27 cellular contexts compared by ENCODE assay signal in the genomic region with DNA sequence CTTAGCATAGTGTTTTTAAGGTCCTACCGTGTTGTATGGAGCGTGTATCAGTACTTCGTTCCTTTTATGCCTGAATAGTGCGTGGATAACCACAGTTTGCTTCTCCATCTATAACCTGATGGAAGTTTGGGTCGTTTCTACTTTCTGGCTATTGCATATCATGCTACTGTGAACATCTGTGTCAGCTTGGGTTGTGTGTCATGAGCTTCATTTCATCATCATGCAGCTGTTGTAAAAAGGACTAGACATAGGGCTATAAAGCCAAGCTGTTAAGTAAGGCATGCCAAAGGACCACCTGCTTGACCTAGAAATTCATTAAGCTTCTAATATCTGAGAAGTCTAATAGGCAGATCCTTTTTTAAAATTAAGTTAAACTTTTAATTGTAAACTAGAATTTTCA. TPM values are rescaled to one million over a fixed set of nuclear protein-coding genes. Genes with fewer than 3 reads are reported as not detected.
DNase-seq lines count a peak whose midpoint lies in the region; FAIRE-seq and TF ChIP-seq lines count a peak whose summit lies in the region.
"Had no signal": no experiment of that assay in that cellular context is flagged by ENCODE, and none has a peak within 500 bp of the region (broad histone marks: within the 10 kb centered on the region; RNA-seq: fewer than 3 reads in every experiment).

No MANE protein-coding gene starts in this region.

- H3K4me1 Mint-ChIP-seq in activated CD4-positive, alpha-beta memory T cell treated with anti-CD3 and anti-CD28 coated beads for 36 hours (ENCODE audit: low read depth), result peaks cover 49% of the 10 kb centered on the region

- H3K27me3 Mint-ChIP-seq in activated CD4-positive, alpha-beta memory T cell treated with anti-CD3 and anti-CD28 coated beads for 36 hours, result no peaks in the 10 kb centered on the region
- H3K27me3 Mint-ChIP-seq: activated CD4-positive, alpha-beta T cell treated with anti-CD3 and anti-CD28 coated beads, Interleukin-2, amount 10 ng/mL, durations not matched to agents 24 days and 14 days; activated naive CD8-positive, alpha-beta T cell treated with anti-CD3 and anti-CD28 coated beads, Interleukin-2, amount 50 U/mL, for 24 hours; B cell; CD8-positive, alpha-beta memory T cell had no signal

- H3K4me3 ChIP-seq in Karpas-422 (ENCODE audit: low read length), result no peak overlapping the region
- no peak overlapping the region for H3K4me3 ChIP-seq in SJCRH30
- H3K4me3 ChIP-seq in mesenchymal stem cell (ENCODE audit: insufficient read depth in 1 of 2, low read depth in 1 of 2, low read length in 2 of 2), result no peak overlapping the region
- H3K4me3 ChIP-seq: upper lobe of right lung had no signal

- CTCF ChIA-PET in activated CD4-positive, alpha-beta memory T cell treated with anti-CD3 and anti-CD28 coated beads for 36 hours (lab: Charles Lee), result interaction anchor here (0.6 kb wide), 1 partner anchor 10 kb away, joined by 3 read pairs; no protein-coding TSS in a partner anchor

- H3K36me3 ChIP-seq in Karpas-422 (ENCODE audit: insufficient read depth, low read length), result no peaks in the 10 kb centered on the region
- peaks cover 11% of the 10 kb centered on the region; the same call in 1 of the 2 replicates for H3K36me3 ChIP-seq in SJCRH30
- H3K36me3 ChIP-seq in mesenchymal stem cell (ENCODE audit: control insufficient read depth in 1 of 2, insufficient read depth in 2 of 2, low read depth in 1 of 2, low read length in 2 of 2), result peaks cover 0 to 4% of the 10 kb centered on the region in 2 experiments
- H3K36me3 ChIP-seq: upper lobe of right lung had no signal

- peak overlapping the region; percentile 41 for H3K4me2 ChIP-seq in Karpas-422 (ENCODE audit: low read depth, low read length, poor library complexity, severe bottlenecking)
- no peak overlapping the region for H3K4me2 ChIP-seq in mesenchymal stem cell (ENCODE audit: low read length, poor library complexity, severe bottlenecking)

- H3K9me3 ChIP-seq in Karpas-422 (ENCODE audit: low read length), result no peaks in the 10 kb centered on the region
- H3K9me3 ChIP-seq in SJCRH30 (replicated peaks), result no peaks in the 10 kb centered on the region
- no peaks in the 10 kb centered on the region for H3K9me3 ChIP-seq in mesenchymal stem cell (ENCODE audit: control insufficient read depth, low read length)
- H3K9me3 ChIP-seq: upper lobe of right lung had no signal

- H2BK12ac ChIP-seq in mesenchymal stem cell (ENCODE audit: low read length in 2 of 2), result no peak overlapping the region

- H3K9me3 Mint-ChIP-seq in activated CD4-positive, alpha-beta memory T cell treated with anti-CD3 and anti-CD28 coated beads for 36 hours, result no peaks in the 10 kb centered on the region
- H3K9me3 Mint-ChIP-seq: activated CD4-positive, alpha-beta T cell treated with anti-CD3 and anti-CD28 coated beads, Interleukin-2, amount 10 ng/mL, durations not matched to agents 24 days and 14 days; activated naive CD8-positive, alpha-beta T cell treated with anti-CD3 and anti-CD28 coated beads, Interleukin-2, amount 50 U/mL, for 24 hours; activated T-cell treated with anti-CD3 and anti-CD28 coated beads, Interleukin-2, amount 50 U/mL, for 24 hours; CD8-positive, alpha-beta memory T cell; natural killer cell had no signal

- no peaks in the 10 kb centered on the region for H3K79me1 ChIP-seq in mesenchymal stem cell (replicated peaks; ENCODE audit: low read length, poor library complexity, severe bottlenecking)

- no peak overlapping the region for H2AK5ac ChIP-seq in mesenchymal stem cell (ENCODE audit: low read length, severe bottlenecking)

- H3K36me3 Mint-ChIP-seq in activated CD4-positive, alpha-beta memory T cell treated with anti-CD3 and anti-CD28 coated beads for 36 hours, result no peaks in the 10 kb centered on the region
- H3K36me3 Mint-ChIP-seq: natural killer cell had no signal

- H3K14ac ChIP-seq in mesenchymal stem cell (ENCODE audit: low read length in 2 of 2), result no peak overlapping the region

- H3K4me3 Mint-ChIP-seq in activated CD4-positive, alpha-beta memory T cell treated with anti-CD3 and anti-CD28 coated beads for 36 hours, result no peak overlapping the region
- H3K4me3 Mint-ChIP-seq: activated naive CD8-positive, alpha-beta T cell treated with anti-CD3 and anti-CD28 coated beads, Interleukin-2, amount 50 U/mL, for 24 hours; activated T-cell treated with anti-CD3 and anti-CD28 coated beads, Interleukin-2, amount 50 U/mL, for 24 hours; B cell; natural killer cell had no signal

- no peak for TF ChIP-seq POLR2A in GM12891 (IDR thresholded peaks at IDR 0.05; ENCODE audit: low read depth, low read length)

- no peak overlapping the region for H3K23ac ChIP-seq in mesenchymal stem cell (ENCODE audit: low read length in 2 of 2)

- no peak overlapping the region for H3K18ac ChIP-seq in mesenchymal stem cell (ENCODE audit: low read depth in 1 of 2, low read length in 2 of 2)

- no peak overlapping the region for H3K27ac ChIP-seq in Karpas-422 (ENCODE audit: low read length)
- peak overlapping the region; percentile 42 for H3K27ac ChIP-seq in SJCRH30
- H3K27ac ChIP-seq in mesenchymal stem cell (ENCODE audit: low read length, poor library complexity, severe bottlenecking), result no peak overlapping the region
- H3K27ac ChIP-seq: upper lobe of right lung had no signal

- H4K20me1 ChIP-seq in Karpas-422 (ENCODE audit: insufficient read depth, low read depth, low read length), result peaks cover 4% of the 10 kb centered on the region; the same call in 1 of the 2 replicates

- no peak overlapping the region for H2BK5ac ChIP-seq in mesenchymal stem cell (ENCODE audit: low read depth, low read length, poor library complexity, severe bottlenecking)

- H3K4ac ChIP-seq in mesenchymal stem cell (ENCODE audit: low read depth in 1 of 2, low read length in 2 of 2), result no peak overlapping the region

- no peak overlapping the region for H2BK120ac ChIP-seq in mesenchymal stem cell (ENCODE audit: low read depth, low read length)

- H2AFZ ChIP-seq in Karpas-422 (ENCODE audit: low read length), result no peak overlapping the region
- no peak overlapping the region for H2AFZ ChIP-seq in mesenchymal stem cell (ENCODE audit: low read depth, low read length)

- H3K9ac ChIP-seq in Karpas-422 (ENCODE audit: low read length) (no peak overlapping the region), mesenchymal stem cell (ENCODE audit: low read length) (no peak overlapping the region)

- H3K27ac Mint-ChIP-seq in activated CD4-positive, alpha-beta memory T cell treated with anti-CD3 and anti-CD28 coated beads for 36 hours, result no peak overlapping the region
- H3K27ac Mint-ChIP-seq: activated CD4-positive, alpha-beta T cell treated with anti-CD3 and anti-CD28 coated beads, Interleukin-2, amount 10 ng/mL, durations not matched to agents 24 days and 14 days; B cell had no signal

- FAIRE-seq in GM12891 (lab: Jason Lieb, UNC), result no peak
- FAIRE-seq: HepG2 had no signal

- H3K4me1 ChIP-seq in Karpas-422 (ENCODE audit: low read length), result peaks cover 22% of the 10 kb centered on the region
- H3K4me1 ChIP-seq in SJCRH30, result peaks cover 19% of the 10 kb centered on the region
- peaks cover 19% of the 10 kb centered on the region for H3K4me1 ChIP-seq in mesenchymal stem cell (ENCODE audit: control insufficient read depth, insufficient read depth, low read depth, low read length)

- H3K79me2 ChIP-seq in Karpas-422 (ENCODE audit: low read length), result peaks cover 97% of the 10 kb centered on the region

- no peak overlapping the region for H4K91ac ChIP-seq in mesenchymal stem cell (ENCODE audit: low read length)

- no peak overlapping the region for H2BK15ac ChIP-seq in mesenchymal stem cell (ENCODE audit: low read depth, poor library complexity, severe bottlenecking)

- WGBS in mesenchymal stem cell, result 91% methylated on average over 5 of the region's 5 CpGs

- POLR2A ChIA-PET in activated CD4-positive, alpha-beta memory T cell treated with anti-CD3 and anti-CD28 coated beads for 36 hours (lab: Charles Lee), result no interaction called here

- H4K8ac ChIP-seq in mesenchymal stem cell (ENCODE audit: low read length), result no peak overlapping the region

- DNase-seq in GF-D8 (lab: John Stamatoyannopoulos, UW) (peak; percentile 35), Karpas-422 (no peak), SJCRH30 (peak; percentile 22 to 72), mesenchymal stem cell (peak; percentile 59), kidney glomerular epithelial cell (lab: John Stamatoyannopoulos, UW) (no peak), GM12891 (ENCODE audit: insufficient read length, low spot score) (no peak)
- no peak for DNase-seq in effector CD8-positive, alpha-beta T cell (lab: John Stamatoyannopoulos, UW)
- no peak for DNase-seq in activated CD4-positive, alpha-beta memory T cell treated with anti-CD3 and anti-CD28 coated beads for 36 hours
- DNase-seq: activated CD4-positive, alpha-beta T cell treated with anti-CD3 and anti-CD28 coated beads, Interleukin-2, amount 10 ng/mL, durations not matched to agents 24 days and 14 days; activated naive CD8-positive, alpha-beta T cell treated with anti-CD3 and anti-CD28 coated beads, Interleukin-2, amount 50 U/mL, for 24 hours; activated T-cell treated with anti-CD3 and anti-CD28 coated beads, Interleukin-2, amount 50 U/mL, for 24 hours; CD8-positive, alpha-beta memory T cell; dermis blood vessel endothelial cell; DMS153; islet precursor cell; midbrain; natural killer cell; NCI-H1417 treated with DMSO at 0.1 percent for 48 hours; NCI-H345; NCI-H748 treated with DMSO at 0.1 percent for 48 hours; retina; RPMI8226; stimulated activated CD4-positive, alpha-beta T cell treated with anti-CD3 and anti-CD28 coated beads, Interleukin-12 subunit alpha, Interleukin-12 subunit beta, amount 100 ng/mL, for 4 hours; stimulated activated CD4-positive, alpha-beta T cell treated with anti-CD3 and anti-CD28 coated beads, Interleukin-4, amount 100 ng/mL, for 1 hour; upper lobe of right lung had no signal

- H3K27me3 ChIP-seq in Karpas-422 (ENCODE audit: low read length) (no peaks in the 10 kb centered on the region), SJCRH30 (no peaks in the 10 kb centered on the region), mesenchymal stem cell (ENCODE audit: control insufficient read depth in 1 of 2, insufficient read depth in 1 of 2, low read length in 2 of 2) (peaks cover 0 to 12% of the 10 kb centered on the region in 2 experiments)
- H3K27me3 ChIP-seq: upper lobe of right lung had no signal

- H3K9me2 ChIP-seq in Karpas-422 (replicated peaks; ENCODE audit: insufficient read depth, low read length), result no peaks in the 10 kb centered on the region

- intact Hi-C loops in activated CD4-positive, alpha-beta memory T cell treated with anti-CD3 and anti-CD28 coated beads for 36 hours (cut with micrococcal nuclease), result no loop called here

TF ChIP-seq in GM12891, 5 proteins besides CTCF, POLR2A, EP300 and RAD21 (continues in another document):
- TF ChIP-seq SPI1 (IDR thresholded peaks at IDR 0.05; ENCODE audit: low read depth, low read length) (no peak), PAX5 (IDR thresholded peaks at IDR 0.05; ENCODE audit: insufficient read depth, low read length, severe bottlenecking) (no peak), TAF1 (IDR thresholded peaks at IDR 0.05; ENCODE audit: low read depth, low read length) (no peak)

RNA-seq across cellular contexts. Expression of a gene that starts 18.4 kb away (rescaled TPM):
- 116 and 131 TPM in 2 replicates for total RNA-seq in Karpas-422 (2014; rRNA removed; shearing (Covaris generic); ENCODE audit: low replicate concordance)
- total RNA-seq in SJCRH30 (2014; rRNA removed; shearing (Covaris generic)), result 183 and 196 TPM in 2 replicates
- polyA plus RNA-seq in mesenchymal stem cell (2013, experiment 1 of 2), result 63.7 TPM
- polyA plus RNA-seq in mesenchymal stem cell (2013, experiment 2 of 2), result 65.0 TPM
- 86.2 TPM for polyA plus RNA-seq in GM12891 (2012; ENCODE audit: low read depth, missing spikeins)
- total RNA-seq in activated CD4-positive, alpha-beta memory T cell treated with anti-CD3 and anti-CD28 coated beads for 36 hours, result 100 to 1,000 TPM; 119 to 120 TPM

Comparison
In these comparisons a context has a peak if more than half of its experiments do, and no peak if none do; other contexts are left out.
1. DNase-seq: peak in GF-D8 (single experiment), SJCRH30 (2 of 2) and mesenchymal stem cell (single experiment); none in Karpas-422 (single experiment), kidney glomerular epithelial cell (single experiment), GM12891 (single experiment), effector CD8-positive, alpha-beta T cell (single experiment) and activated CD4-positive, alpha-beta memory T cell treated with anti-CD3 and anti-CD28 coated beads for 36 hours (single experiment).